In the genomic region with DNA sequence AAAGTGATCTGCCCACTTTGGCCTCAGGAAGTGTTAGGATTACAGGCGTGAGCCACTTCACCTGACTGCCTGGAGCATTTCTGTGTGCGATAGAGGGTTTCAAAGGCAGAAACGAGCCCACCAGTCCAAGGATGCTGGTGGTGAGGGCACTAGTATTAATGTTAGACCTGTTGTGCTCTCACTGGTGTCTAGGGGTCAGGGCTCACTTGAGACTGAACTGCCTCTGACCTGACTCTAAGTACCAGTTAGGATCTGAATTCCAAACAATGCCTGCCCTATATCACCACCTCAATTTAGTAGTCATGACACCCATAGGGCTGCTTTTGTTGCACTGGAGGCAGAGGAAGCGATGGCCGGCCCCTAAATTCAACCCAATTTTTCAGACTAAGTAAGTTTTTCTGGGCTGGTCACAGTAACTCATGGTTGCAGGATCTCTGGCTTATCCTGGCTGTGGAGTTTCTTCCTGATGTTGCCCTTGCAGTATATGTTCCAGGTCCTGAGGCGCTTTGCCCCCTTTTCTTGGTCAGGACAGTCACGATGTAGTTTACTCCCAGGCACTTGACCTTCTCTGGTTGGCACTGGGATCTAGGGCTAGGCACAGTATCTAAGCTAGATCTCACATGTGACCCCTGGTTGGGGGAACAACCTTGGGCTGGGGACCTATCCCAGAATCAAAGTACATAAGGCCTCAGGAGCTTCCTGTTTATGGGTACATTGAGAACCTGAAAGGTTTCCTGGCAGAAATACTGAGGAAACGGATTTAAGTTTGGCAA, we compare ENCODE assay signal across 11 cellular contexts. TPM values are rescaled to one million over a fixed set of nuclear protein-coding genes. Genes with fewer than 3 reads are reported as not detected.
A peak's percentile ranks its signal among the peaks of the same experiment; 100 is the strongest.
DNase-seq lines count a peak whose midpoint lies in the region; ATAC-seq, FAIRE-seq and TF ChIP-seq lines count a peak whose summit lies in the region.
"Had no signal": no experiment of that assay in that cellular context is flagged by ENCODE, and none has a peak within 500 bp of the region (broad histone marks: within the 10 kb centered on the region; RNA-seq: fewer than 3 reads in every experiment).

No MANE protein-coding gene starts in this region.

- 61% methylated on average over 8 of the region's 8 CpGs for WGBS in GM12878 (ENCODE audit: insufficient coverage, insufficient replicate concordance, low lambda C conversion rate, missing lambda C conversion rate)

- POLR2A ChIA-PET in GM12878 (lab: Charles Lee): interaction anchor here (0.7 kb wide), 1 partner anchor 279 kb away, joined by 3 read pairs; the partner anchor contains the start of genes MUTYH and TOE1
- POLR2A ChIA-PET in naive thymus-derived CD8-positive, alpha-beta T cell (lab: Charles Lee): interaction anchor here (1.5 kb wide), 1 partner anchor 67 kb away, joined by 4 read pairs; the partner anchor contains the start of gene GPBP1L1
- POLR2A ChIA-PET in HEK293T (lab: Yijun Ruan, JAX): no interaction called here

- no peak for TF ChIP-seq POLR2A in GM12878 (IDR thresholded peaks at IDR 0.05; ENCODE audit: low read depth, low read length)

- H2AFZ ChIP-seq in GM12878 (ENCODE audit: control insufficient read depth, low read depth, low read length): no peak overlapping the region

- peak; percentile 8 for ATAC-seq in GM12878
- peak in 1 of 2 donors; percentile 5 for ATAC-seq in naive thymus-derived CD8-positive, alpha-beta T cell

- intact Hi-C loops in GM12878 (cut with micrococcal nuclease; ENCODE audit: unreplicated experiment): no loop called here

- no peak for TF ChIP-seq EP300 in GM12878 (IDR thresholded peaks at IDR 0.05; ENCODE audit: borderline replicate concordance in 1 of 2, control insufficient read depth in 1 of 2, low read depth in 2 of 2, low read length in 2 of 2)

- H3K27ac Mint-ChIP-seq in naive thymus-derived CD8-positive, alpha-beta T cell: peak overlapping the region; percentile 25 to 90 (median 77)

- H3K4me3 Mint-ChIP-seq in naive thymus-derived CD8-positive, alpha-beta T cell: no peak overlapping the region

- H3K36me3 Mint-ChIP-seq in naive thymus-derived CD8-positive, alpha-beta T cell: peaks cover 0 to 59% (median 10%) of the 10 kb centered on the region in 3 donors

- in situ Hi-C loops in GM12878 (cut with MboI): no loop called here

- DNase-seq in DMS 273 (lab: John Stamatoyannopoulos, UW; ENCODE audit: unreplicated experiment) (peak; percentile 35), DMS 273 treated with DMSO at 0.1 percent for 48 hours (lab: John Stamatoyannopoulos, UW) (no peak), H7 (peak; percentile 33), GM12878 (ENCODE audit: low read depth, low spot score) (no peak), NCI-H2107 (lab: John Stamatoyannopoulos, UW) (no peak), HEK293T (ENCODE audit: extremely low spot score) (no peak), medulla oblongata (ENCODE audit: extremely low spot score) (no peak)
- no peak for DNase-seq in naive thymus-derived CD8-positive, alpha-beta T cell
- DNase-seq: 8988T, DMS79 treated with DMSO at 0.1 percent for 48 hours, NCI-H146 had no signal

- FAIRE-seq in GM12878 (lab: Jason Lieb, UNC): no peak

- RAD21 ChIA-PET in GM12878 (lab: Charles Lee; ENCODE audit: unreplicated experiment): no interaction called here

- H3K9ac ChIP-seq in GM12878 (ENCODE audit: control insufficient read depth, insufficient read depth, low read length): no peak overlapping the region

- no peaks in the 10 kb centered on the region for H3K9me3 Mint-ChIP-seq in naive thymus-derived CD8-positive, alpha-beta T cell

- SMC1A ChIA-PET in GM12878 (lab: Charles Lee; ENCODE audit: uncharacterized antibody, unreplicated experiment): no interaction called here

- H3K27ac ChIP-seq in GM12878 (ENCODE audit: control insufficient read depth, insufficient read depth): no peak overlapping the region

- CTCF ChIA-PET in GM12878 (lab: Yijun Ruan, JAX): interaction anchor here (1.2 kb wide), 1 partner anchor 10 kb away, joined by 3 read pairs; no protein-coding TSS in a partner anchor
- CTCF ChIA-PET in HEK293T (lab: Yijun Ruan, JAX): no interaction called here

- 0 out of 2 replicates have a peak, but pooled peaks have one; percentile 3 for TF ChIP-seq RAD21 in GM12878 (IDR thresholded peaks at IDR 0.05; ENCODE audit: insufficient read depth, low read depth, low read length)

- no peaks in the 10 kb centered on the region for H3K9me3 ChIP-seq in GM12878 (replicated peaks; ENCODE audit: control insufficient read depth, insufficient read depth, low read length)

- H3K4me3 ChIP-seq in H7 (ENCODE audit: insufficient read depth, low read depth, low read length) (no peak overlapping the region), GM12878 (no peak overlapping the region)

- no peak for TF ChIP-seq CTCF in GM12878 (IDR thresholded peaks at IDR 0.05 in 2 of 3, conservative IDR thresholded peaks at IDR 0.05 in 1 of 3; ENCODE audit: control insufficient read depth in 2 of 3, extremely low read depth in 1 of 3, insufficient read depth in 1 of 3, low read depth in 3 of 3, low read length in 3 of 3)

- H3K4me2 ChIP-seq in GM12878 (ENCODE audit: control insufficient read depth, insufficient read depth): no peak overlapping the region

- H3K4me1 ChIP-seq in GM12878 (ENCODE audit: control insufficient read depth, insufficient read depth, low read length): peaks cover 5% of the 10 kb centered on the region

- H4K20me1 ChIP-seq in GM12878 (ENCODE audit: control insufficient read depth, insufficient read depth): no peaks in the 10 kb centered on the region; the same call in none of the 2 replicates

- peaks cover 11 to 20% (median 13%) of the 10 kb centered on the region in 4 donors for H3K4me1 Mint-ChIP-seq in naive thymus-derived CD8-positive, alpha-beta T cell

- H3K27me3 Mint-ChIP-seq in naive thymus-derived CD8-positive, alpha-beta T cell: no peaks in the 10 kb centered on the region

- BruUV-seq in GM12878 (replicated peaks; lab: Mats Ljungman, UMichigan): no TSS peak

- H3K36me3 ChIP-seq in H7 (replicated peaks; ENCODE audit: control insufficient read depth, insufficient read depth, low read length) (peaks cover 35% of the 10 kb centered on the region), GM12878 (ENCODE audit: control insufficient read depth in 2 of 2, insufficient read depth in 2 of 2, low read length in 1 of 2) (peaks cover 16 to 45% of the 10 kb centered on the region in 2 experiments)

- H3K79me2 ChIP-seq in GM12878 (ENCODE audit: control insufficient read depth, insufficient read depth, low read length): no peaks in the 10 kb centered on the region

- H3K27me3 ChIP-seq in H7 (ENCODE audit: control insufficient read depth, insufficient read depth, low read length): no peaks in the 10 kb centered on the region
- no peaks in the 10 kb centered on the region for H3K27me3 ChIP-seq in GM12878 (replicated peaks in 1 of 2; ENCODE audit: control insufficient read depth in 2 of 2, insufficient read depth in 2 of 2, low read length in 1 of 2)

TF ChIP-seq in GM12878, 131 proteins besides CTCF, POLR2A, EP300 and RAD21 (continues in another document):
- TF ChIP-seq JUNB (IDR thresholded peaks at IDR 0.05) (no peak), GATAD2B (conservative IDR thresholded peaks at IDR 0.05; ENCODE audit: low read depth) (no peak), ZNF274 (IDR thresholded peaks at IDR 0.05; ENCODE audit: insufficient read depth, insufficient read length) (no peak)

TF ChIP-seq in HEK293T, 16 proteins besides CTCF, POLR2A, EP300 and RAD21 (continues in another document):
- TF ChIP-seq NFRKB (IDR thresholded peaks at IDR 0.05) (no peak), HDGF (IDR thresholded peaks at IDR 0.05; ENCODE audit: borderline replicate concordance) (no peak), FOXA1 (IDR thresholded peaks at IDR 0.05) (no peak)

RNA-seq across cellular contexts. Expression of gene CCDC17, which starts 4.5 kb away (rescaled TPM):
- total RNA-seq in H7 (2014; rRNA removed; shearing (Covaris generic)): 3.0 and 7.4 TPM in 2 replicates
- total RNA-seq in GM12878 (2013; cell fraction: nucleolus; rRNA removed): 11.5 and 12.1 TPM in 2 replicates
- 1.1 and 1.8 TPM in 2 replicates for total RNA-seq in GM12878 (2014; rRNA removed)
- 0.64 and 0.76 TPM in 2 replicates for total RNA-seq in GM12878 (2014; rRNA removed; fragmentation: Illumina TruSeq; extraction: Trizol)
- 1.7 and 1.9 TPM in 2 replicates for total RNA-seq in GM12878 (2021)
- 0.38 TPM for polyA plus RNA-seq in GM12878 (2011; ENCODE audit: low read depth)
- 0.46 and 0.87 TPM in 2 replicates for polyA plus RNA-seq in GM12878 (2011; rRNA removed)
- 0.75 and 1.0 TPM in 2 replicates for polyA plus RNA-seq in GM12878 (2011; cell fraction: cytosol; rRNA removed)
- 7.8 and 9.1 TPM in 2 replicates for polyA plus RNA-seq in GM12878 (2011; cell fraction: nucleus; rRNA removed)
- polyA plus RNA-seq in GM12878 (2012): 0.62 and 0.67 TPM in 2 replicates
- 0.24 and 0.40 TPM in 2 replicates for polyA plus RNA-seq in GM12878 (2014; fragmentation: Illumina TruSeq; extraction: Trizol)
- polyA plus RNA-seq in GM12878 (2014; fragmentation: Nextera tagmentation; extraction: Ambion mirVana): under 1 TPM; 0.15 to 0.32 TPM
- 1.2 and 1.6 TPM in 2 replicates for polyA plus RNA-seq in GM12878 (2014; rRNA removed)
- under 1 TPM; 0.16 to 0.62 TPM for polyA plus RNA-seq in GM12878 (2016; fragmentation: Nextera tagmentation; extraction: Ambion mirVana)
- 2.0 and 3.1 TPM in 2 replicates for polyA minus RNA-seq in GM12878 (2011; rRNA and poly(A)+ RNA removed)
- not detected in 2 replicates for polyA minus RNA-seq in GM12878 (2011; cell fraction: cytosol; rRNA and poly(A)+ RNA removed)
- polyA minus RNA-seq in GM12878 (2011; cell fraction: nucleus; rRNA and poly(A)+ RNA removed): 2.9 and 6.4 TPM in 2 replicates
- total RNA-seq in naive thymus-derived CD8-positive, alpha-beta T cell: 1 to 10 TPM; 9.2 to 9.4 TPM
- polyA plus RNA-seq in naive thymus-derived CD8-positive, alpha-beta T cell: under 1 TPM in 1 of 3 donors, not detected in 2; 0.43 TPM

RNA-seq across cellular contexts. Expression of gene NASP, which starts 35.5 kb away (rescaled TPM):
- 205 and 261 TPM in 2 replicates for total RNA-seq in H7 (2014; rRNA removed; shearing (Covaris generic))
- 189 and 195 TPM in 2 replicates for total RNA-seq in GM12878 (2013; cell fraction: nucleolus; rRNA removed)
- total RNA-seq in GM12878 (2014; rRNA removed) (177 and 183 TPM in 2 replicates), GM12878 (2014; rRNA removed; fragmentation: Illumina TruSeq; extraction: Trizol) (276 and 278 TPM in 2 replicates), GM12878 (2021) (180 and 184 TPM in 2 replicates)
- polyA plus RNA-seq in GM12878 (2011; ENCODE audit: low read depth): 98.4 TPM
- polyA plus RNA-seq in GM12878 (2011; rRNA removed) (187 and 191 TPM in 2 replicates), GM12878 (2014; fragmentation: Illumina TruSeq; extraction: Trizol) (321 and 355 TPM in 2 replicates), GM12878 (2014; fragmentation: Nextera tagmentation; extraction: Ambion mirVana) (100 to 1,000 TPM; 111 to 175 TPM), GM12878 (2014; rRNA removed) (195 and 220 TPM in 2 replicates), GM12878 (2016; fragmentation: Nextera tagmentation; extraction: Ambion mirVana) (100 to 1,000 TPM; 234 to 238 TPM)
- polyA plus RNA-seq in GM12878 (2011; cell fraction: cytosol; rRNA removed): 127 and 155 TPM in 2 replicates
- 201 and 270 TPM in 2 replicates for polyA plus RNA-seq in GM12878 (2011; cell fraction: nucleus; rRNA removed)
- 117 and 125 TPM in 2 replicates for polyA plus RNA-seq in GM12878 (2012)
- 143 and 157 TPM in 2 replicates for polyA minus RNA-seq in GM12878 (2011; rRNA and poly(A)+ RNA removed)
- polyA minus RNA-seq in GM12878 (2011; cell fraction: cytosol; rRNA and poly(A)+ RNA removed): 77.1 and 87.6 TPM in 2 replicates
- 68.7 and 103 TPM in 2 replicates for polyA minus RNA-seq in GM12878 (2011; cell fraction: nucleus; rRNA and poly(A)+ RNA removed)
- total RNA-seq in naive thymus-derived CD8-positive, alpha-beta T cell: 10 to 100 TPM; 72.7 to 73.2 TPM
- polyA plus RNA-seq in naive thymus-derived CD8-positive, alpha-beta T cell: 10 to 100 TPM; 72.5 to 89.3 (median 84.0) TPM

Comparison
In these comparisons a context has a peak if more than half of its experiments do, and no peak if none do; other contexts are left out.
1. DNase-seq: peak in DMS 273 (single experiment) and H7 (single experiment); none in DMS 273 treated with DMSO at 0.1 percent for 48 hours (single experiment), GM12878 (single experiment), naive thymus-derived CD8-positive, alpha-beta T cell (0 of 10), NCI-H2107 (single experiment), HEK293T (single experiment) and medulla oblongata (single experiment).